10 cellular contexts compared by ENCODE assay signal in the genomic region with DNA sequence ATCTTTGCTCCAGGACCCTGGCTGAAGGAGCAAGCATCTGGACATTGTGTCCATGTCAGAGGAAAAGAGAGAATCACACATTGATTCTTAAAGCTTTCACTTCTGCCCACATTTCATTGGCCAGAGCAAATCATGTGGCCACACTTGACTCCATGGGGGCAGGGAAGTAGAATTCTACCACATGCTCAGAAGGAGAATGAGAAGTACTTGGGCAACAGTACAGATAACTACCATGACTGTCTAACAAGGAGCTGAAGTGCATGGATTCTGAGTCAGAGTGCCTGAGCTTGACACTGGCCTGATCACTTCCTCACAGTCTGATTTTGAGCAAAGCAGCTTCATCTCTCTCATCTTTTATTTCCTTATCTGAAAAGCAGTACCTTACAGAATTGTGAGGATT. TPM values are rescaled to one million over a fixed set of nuclear protein-coding genes. Genes with fewer than 3 reads are reported as not detected.
DNase-seq lines count a peak whose midpoint lies in the region; ATAC-seq and TF ChIP-seq lines count a peak whose summit lies in the region.
"Had no signal": no experiment of that assay in that cellular context is flagged by ENCODE, and none has a peak within 500 bp of the region (broad histone marks: within the 10 kb centered on the region; RNA-seq: fewer than 3 reads in every experiment).

No MANE protein-coding gene starts in this region.

- H3K27ac ChIP-seq in PC-9 (no peak overlapping the region), coronary artery (no peak overlapping the region)

- no peaks in the 10 kb centered on the region for H3K9me3 Mint-ChIP-seq in activated CD8-positive, alpha-beta T cell treated with anti-CD3 and anti-CD28 coated beads, Interleukin-2, amount 10 ng/mL, durations not matched to agents 7 days and 5 days (ENCODE audit: insufficient read depth)

- POLR2A ChIA-PET in activated CD8-positive, alpha-beta T cell treated with anti-CD3 and anti-CD28 coated beads, Interleukin-2, amount 10 ng/mL, durations not matched to agents 7 days and 5 days (lab: Charles Lee): no interaction called here
- POLR2A ChIA-PET in PC-9 (lab: Charles Lee; ENCODE audit: unreplicated experiment): interaction anchor here (0.7 kb wide), 1 partner anchor 130 kb away, joined by 3 read pairs; no protein-coding TSS in a partner anchor

- no peaks in the 10 kb centered on the region for H3K4me1 ChIP-seq in PC-9 (replicated peaks; ENCODE audit: insufficient read depth)

- no peak for TF ChIP-seq CTCF in AG09309 (IDR thresholded peaks at IDR 0.05; ENCODE audit: control insufficient read depth, insufficient read depth, low read depth, low read length, missing control alignments)
- TF ChIP-seq CTCF in kidney epithelial cell (IDR thresholded peaks at IDR 0.05; ENCODE audit: insufficient read depth, low read length, poor library complexity, severe bottlenecking): no peak
- no peak for TF ChIP-seq CTCF in PC-9 (conservative IDR thresholded peaks at IDR 0.05)
- TF ChIP-seq CTCF in coronary artery (IDR thresholded peaks at IDR 0.05): no peak

- H3K9me3 ChIP-seq in PC-9 (ENCODE audit: insufficient read depth, low read depth): no peaks in the 10 kb centered on the region

- ATAC-seq in activated CD8-positive, alpha-beta T cell treated with anti-CD3 and anti-CD28 coated beads, Interleukin-2, amount 10 ng/mL, durations not matched to agents 7 days and 5 days: peak; percentile 33
- ATAC-seq in HG03378 (IDR thresholded peaks at IDR 0.05; ENCODE audit: unreplicated experiment): no peak

- DNase-seq in AG09309 (ENCODE audit: low read depth) (peak; percentile 79), HT1080 (ENCODE audit: low read depth) (peak; percentile 73), kidney epithelial cell (ENCODE audit: low read depth) (peak; percentile 45), PC-9 (no peak), coronary artery (ENCODE audit: low spot score) (no peak)
- no peak for DNase-seq in activated CD8-positive, alpha-beta T cell treated with anti-CD3 and anti-CD28 coated beads, Interleukin-2, amount 10 ng/mL, durations not matched to agents 7 days and 5 days
- no peak for DNase-seq in effector CD8-positive, alpha-beta T cell (lab: John Stamatoyannopoulos, UW)

- H3K27me3 Mint-ChIP-seq in activated CD8-positive, alpha-beta T cell treated with anti-CD3 and anti-CD28 coated beads, Interleukin-2, amount 10 ng/mL, durations not matched to agents 7 days and 5 days (ENCODE audit: low read depth): no peaks in the 10 kb centered on the region

- H3K4me2 ChIP-seq in PC-9: no peak overlapping the region

- no peak overlapping the region for H2AFZ ChIP-seq in PC-9

- H3K79me2 ChIP-seq in PC-9 (ENCODE audit: low read depth): no peaks in the 10 kb centered on the region

- H3K4me1 Mint-ChIP-seq in activated CD8-positive, alpha-beta T cell treated with anti-CD3 and anti-CD28 coated beads, Interleukin-2, amount 10 ng/mL, durations not matched to agents 7 days and 5 days (ENCODE audit: low read depth): peaks cover 2% of the 10 kb centered on the region

- intact Hi-C loops in PC-9 (cut with micrococcal nuclease; ENCODE audit: unreplicated experiment): no loop called here

- H3K36me3 ChIP-seq in kidney epithelial cell (ENCODE audit: control insufficient read depth, insufficient read depth, low read length): peaks cover 3% of the 10 kb centered on the region
- peaks cover 35% of the 10 kb centered on the region for H3K36me3 ChIP-seq in PC-9 (ENCODE audit: low read depth)

- no peak overlapping the region for H3K27ac Mint-ChIP-seq in activated CD8-positive, alpha-beta T cell treated with anti-CD3 and anti-CD28 coated beads, Interleukin-2, amount 10 ng/mL, durations not matched to agents 7 days and 5 days

- no peaks in the 10 kb centered on the region for H3K27me3 ChIP-seq in kidney epithelial cell (ENCODE audit: control insufficient read depth, insufficient read depth, low read length)
- H3K27me3 ChIP-seq in PC-9 (ENCODE audit: insufficient read depth, low read depth): no peaks in the 10 kb centered on the region

- H3K9me2 ChIP-seq in PC-9 (ENCODE audit: insufficient read depth): no peaks in the 10 kb centered on the region

- no peaks in the 10 kb centered on the region for H3F3A ChIP-seq in PC-9 (ENCODE audit: insufficient read depth, low read depth)

- peaks cover 10% of the 10 kb centered on the region; the same call in 1 of the 2 replicates for H4K20me1 ChIP-seq in PC-9 (ENCODE audit: insufficient read depth)

- H3K36me3 Mint-ChIP-seq in activated CD8-positive, alpha-beta T cell treated with anti-CD3 and anti-CD28 coated beads, Interleukin-2, amount 10 ng/mL, durations not matched to agents 7 days and 5 days (ENCODE audit: low read depth): peaks cover 70% of the 10 kb centered on the region

- no peak overlapping the region for H3K4me3 ChIP-seq in AG09309 (ENCODE audit: control insufficient read depth, low read depth, low read length)
- H3K4me3 ChIP-seq in kidney epithelial cell (ENCODE audit: low read depth, low read length): no peak overlapping the region
- H3K4me3 ChIP-seq in PC-9: no peak overlapping the region
- H3K4me3 ChIP-seq in coronary artery: no peak overlapping the region

- no TSS peak for BruUV-seq in PC-9 (replicated peaks; lab: Mats Ljungman, UMichigan)

- H3K4me3 Mint-ChIP-seq in activated CD8-positive, alpha-beta T cell treated with anti-CD3 and anti-CD28 coated beads, Interleukin-2, amount 10 ng/mL, durations not matched to agents 7 days and 5 days: no peak overlapping the region

- CTCF ChIA-PET in activated CD8-positive, alpha-beta T cell treated with anti-CD3 and anti-CD28 coated beads, Interleukin-2, amount 10 ng/mL, durations not matched to agents 7 days and 5 days (lab: Charles Lee): interaction anchor here (1.2 to 2.6 kb wide), 3 partner anchors 9 to 31 kb away, joined by 3 to 12 read pairs (median 7); no protein-coding TSS in a partner anchor
- CTCF ChIA-PET in PC-9 (lab: Charles Lee): interaction anchor here (0.7 kb wide), 1 partner anchor 297 kb away, joined by 5 read pairs; no protein-coding TSS in a partner anchor

RNA-seq across cellular contexts. Expression of gene GHRH, which starts 38.6 kb away (rescaled TPM):
- total RNA-seq in HT1080 (2014; rRNA removed; shearing (Covaris generic)): not detected in 2 replicates
- not detected in 2 replicates for polyA plus RNA-seq in HT1080 (2015; cell fraction: cytosol; rRNA removed)
- not detected in 2 replicates for polyA plus RNA-seq in HT1080 (2015; cell fraction: nucleus; rRNA removed)
- not detected for total RNA-seq in activated CD8-positive, alpha-beta T cell treated with anti-CD3 and anti-CD28 coated beads, Interleukin-2, amount 10 ng/mL, durations not matched to agents 7 days and 5 days
- total RNA-seq in kidney epithelial cell (not detected in 2 replicates), PC-9 (2021) (not detected in 2 replicates)
- total RNA-seq: dermis microvascular lymphatic vessel endothelial cell, NCI-H460 had no signal

RNA-seq across cellular contexts. Expression of gene MROH8, which starts 43.7 kb away (rescaled TPM):
- 1.5 and 3.3 TPM in 2 replicates for total RNA-seq in HT1080 (2014; rRNA removed; shearing (Covaris generic))
- polyA plus RNA-seq in HT1080 (2015; cell fraction: cytosol; rRNA removed): 0.18 and 0.64 TPM in 2 replicates
- polyA plus RNA-seq in HT1080 (2015; cell fraction: nucleus; rRNA removed): 0.61 and 1.8 TPM in 2 replicates
- 1 to 10 TPM; 2.6 to 2.8 TPM for total RNA-seq in activated CD8-positive, alpha-beta T cell treated with anti-CD3 and anti-CD28 coated beads, Interleukin-2, amount 10 ng/mL, durations not matched to agents 7 days and 5 days
- 0.13 and 1.4 TPM in 2 replicates for total RNA-seq in kidney epithelial cell
- total RNA-seq in PC-9 (2021): 3.3 TPM in 2 replicates

RNA-seq across cellular contexts. Expression of gene RPN2, which starts 43.9 kb away (rescaled TPM):
- 206 and 231 TPM in 2 replicates for total RNA-seq in HT1080 (2014; rRNA removed; shearing (Covaris generic))
- polyA plus RNA-seq in HT1080 (2015; cell fraction: cytosol; rRNA removed): 290 and 300 TPM in 2 replicates
- 634 and 706 TPM in 2 replicates for polyA plus RNA-seq in HT1080 (2015; cell fraction: nucleus; rRNA removed)
- total RNA-seq in activated CD8-positive, alpha-beta T cell treated with anti-CD3 and anti-CD28 coated beads, Interleukin-2, amount 10 ng/mL, durations not matched to agents 7 days and 5 days: 100 to 1,000 TPM; 163 to 165 TPM
- 234 and 237 TPM in 2 replicates for total RNA-seq in kidney epithelial cell
- total RNA-seq in PC-9 (2021): 164 and 185 TPM in 2 replicates

Comparison
In these comparisons a context has a peak if more than half of its experiments do, and no peak if none do; other contexts are left out.
1. DNase-seq: peak in AG09309 (single experiment), HT1080 (single experiment) and kidney epithelial cell (single experiment); none in activated CD8-positive, alpha-beta T cell treated with anti-CD3 and anti-CD28 coated beads, Interleukin-2, amount 10 ng/mL, durations not matched to agents 7 days and 5 days (single experiment), effector CD8-positive, alpha-beta T cell (single experiment), PC-9 (0 of 2) and coronary artery (single experiment).